In genomic region chr7:130791746-130792145, GRCh38 we compare ENCODE assay signal across 1 cellular context.
TF ChIP-seq lines count a peak whose summit lies in the region.

No MANE protein-coding gene starts in this region.

TF ChIP-seq in H1, 55 proteins besides CTCF, POLR2A, EP300 and RAD21 (continued from another document):
- TF ChIP-seq, protein P1, sequence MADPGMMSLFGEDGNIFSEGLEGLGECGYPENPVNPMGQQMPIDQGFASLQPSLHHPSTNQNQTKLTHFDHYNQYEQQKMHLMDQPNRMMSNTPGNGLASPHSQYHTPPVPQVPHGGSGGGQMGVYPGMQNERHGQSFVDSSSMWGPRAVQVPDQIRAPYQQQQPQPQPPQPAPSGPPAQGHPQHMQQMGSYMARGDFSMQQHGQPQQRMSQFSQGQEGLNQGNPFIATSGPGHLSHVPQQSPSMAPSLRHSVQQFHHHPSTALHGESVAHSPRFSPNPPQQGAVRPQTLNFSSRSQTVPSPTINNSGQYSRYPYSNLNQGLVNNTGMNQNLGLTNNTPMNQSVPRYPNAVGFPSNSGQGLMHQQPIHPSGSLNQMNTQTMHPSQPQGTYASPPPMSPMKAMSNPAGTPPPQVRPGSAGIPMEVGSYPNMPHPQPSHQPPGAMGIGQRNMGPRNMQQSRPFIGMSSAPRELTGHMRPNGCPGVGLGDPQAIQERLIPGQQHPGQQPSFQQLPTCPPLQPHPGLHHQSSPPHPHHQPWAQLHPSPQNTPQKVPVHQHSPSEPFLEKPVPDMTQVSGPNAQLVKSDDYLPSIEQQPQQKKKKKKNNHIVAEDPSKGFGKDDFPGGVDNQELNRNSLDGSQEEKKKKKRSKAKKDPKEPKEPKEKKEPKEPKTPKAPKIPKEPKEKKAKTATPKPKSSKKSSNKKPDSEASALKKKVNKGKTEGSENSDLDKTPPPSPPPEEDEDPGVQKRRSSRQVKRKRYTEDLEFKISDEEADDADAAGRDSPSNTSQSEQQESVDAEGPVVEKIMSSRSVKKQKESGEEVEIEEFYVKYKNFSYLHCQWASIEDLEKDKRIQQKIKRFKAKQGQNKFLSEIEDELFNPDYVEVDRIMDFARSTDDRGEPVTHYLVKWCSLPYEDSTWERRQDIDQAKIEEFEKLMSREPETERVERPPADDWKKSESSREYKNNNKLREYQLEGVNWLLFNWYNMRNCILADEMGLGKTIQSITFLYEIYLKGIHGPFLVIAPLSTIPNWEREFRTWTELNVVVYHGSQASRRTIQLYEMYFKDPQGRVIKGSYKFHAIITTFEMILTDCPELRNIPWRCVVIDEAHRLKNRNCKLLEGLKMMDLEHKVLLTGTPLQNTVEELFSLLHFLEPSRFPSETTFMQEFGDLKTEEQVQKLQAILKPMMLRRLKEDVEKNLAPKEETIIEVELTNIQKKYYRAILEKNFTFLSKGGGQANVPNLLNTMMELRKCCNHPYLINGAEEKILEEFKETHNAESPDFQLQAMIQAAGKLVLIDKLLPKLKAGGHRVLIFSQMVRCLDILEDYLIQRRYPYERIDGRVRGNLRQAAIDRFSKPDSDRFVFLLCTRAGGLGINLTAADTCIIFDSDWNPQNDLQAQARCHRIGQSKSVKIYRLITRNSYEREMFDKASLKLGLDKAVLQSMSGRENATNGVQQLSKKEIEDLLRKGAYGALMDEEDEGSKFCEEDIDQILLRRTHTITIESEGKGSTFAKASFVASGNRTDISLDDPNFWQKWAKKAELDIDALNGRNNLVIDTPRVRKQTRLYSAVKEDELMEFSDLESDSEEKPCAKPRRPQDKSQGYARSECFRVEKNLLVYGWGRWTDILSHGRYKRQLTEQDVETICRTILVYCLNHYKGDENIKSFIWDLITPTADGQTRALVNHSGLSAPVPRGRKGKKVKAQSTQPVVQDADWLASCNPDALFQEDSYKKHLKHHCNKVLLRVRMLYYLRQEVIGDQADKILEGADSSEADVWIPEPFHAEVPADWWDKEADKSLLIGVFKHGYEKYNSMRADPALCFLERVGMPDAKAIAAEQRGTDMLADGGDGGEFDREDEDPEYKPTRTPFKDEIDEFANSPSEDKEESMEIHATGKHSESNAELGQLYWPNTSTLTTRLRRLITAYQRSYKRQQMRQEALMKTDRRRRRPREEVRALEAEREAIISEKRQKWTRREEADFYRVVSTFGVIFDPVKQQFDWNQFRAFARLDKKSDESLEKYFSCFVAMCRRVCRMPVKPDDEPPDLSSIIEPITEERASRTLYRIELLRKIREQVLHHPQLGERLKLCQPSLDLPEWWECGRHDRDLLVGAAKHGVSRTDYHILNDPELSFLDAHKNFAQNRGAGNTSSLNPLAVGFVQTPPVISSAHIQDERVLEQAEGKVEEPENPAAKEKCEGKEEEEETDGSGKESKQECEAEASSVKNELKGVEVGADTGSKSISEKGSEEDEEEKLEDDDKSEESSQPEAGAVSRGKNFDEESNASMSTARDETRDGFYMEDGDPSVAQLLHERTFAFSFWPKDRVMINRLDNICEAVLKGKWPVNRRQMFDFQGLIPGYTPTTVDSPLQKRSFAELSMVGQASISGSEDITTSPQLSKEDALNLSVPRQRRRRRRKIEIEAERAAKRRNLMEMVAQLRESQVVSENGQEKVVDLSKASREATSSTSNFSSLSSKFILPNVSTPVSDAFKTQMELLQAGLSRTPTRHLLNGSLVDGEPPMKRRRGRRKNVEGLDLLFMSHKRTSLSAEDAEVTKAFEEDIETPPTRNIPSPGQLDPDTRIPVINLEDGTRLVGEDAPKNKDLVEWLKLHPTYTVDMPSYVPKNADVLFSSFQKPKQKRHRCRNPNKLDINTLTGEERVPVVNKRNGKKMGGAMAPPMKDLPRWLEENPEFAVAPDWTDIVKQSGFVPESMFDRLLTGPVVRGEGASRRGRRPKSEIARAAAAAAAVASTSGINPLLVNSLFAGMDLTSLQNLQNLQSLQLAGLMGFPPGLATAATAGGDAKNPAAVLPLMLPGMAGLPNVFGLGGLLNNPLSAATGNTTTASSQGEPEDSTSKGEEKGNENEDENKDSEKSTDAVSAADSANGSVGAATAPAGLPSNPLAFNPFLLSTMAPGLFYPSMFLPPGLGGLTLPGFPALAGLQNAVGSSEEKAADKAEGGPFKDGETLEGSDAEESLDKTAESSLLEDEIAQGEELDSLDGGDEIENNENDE (IDR thresholded peaks at IDR 0.05; ENCODE audit: insufficient replicate concordance, low read length) = no peak
- TF ChIP-seq CEBPB (IDR thresholded peaks at IDR 0.05; ENCODE audit: low read depth, low read length) = no peak
- TF ChIP-seq CBX8 (IDR thresholded peaks at IDR 0.05; ENCODE audit: borderline replicate concordance, low read depth, low read length) = no peak
- TF ChIP-seq NRF1 (IDR thresholded peaks at IDR 0.05; ENCODE audit: low read depth, low read length) = no peak
- no peak for TF ChIP-seq RNF2 (IDR thresholded peaks at IDR 0.05; ENCODE audit: borderline replicate concordance, low read depth, low read length, missing control alignments, poor library complexity, severe bottlenecking)
- TF ChIP-seq SIRT6 (IDR thresholded peaks at IDR 0.05; ENCODE audit: low read length) = no peak
- no peak for TF ChIP-seq HDAC6 (IDR thresholded peaks at IDR 0.05; ENCODE audit: low read depth, low read length)
- TF ChIP-seq JUND (IDR thresholded peaks at IDR 0.05; ENCODE audit: low read length) = no peak
- TF ChIP-seq JUN (IDR thresholded peaks at IDR 0.05; ENCODE audit: low read depth, low read length) = no peak
- TF ChIP-seq EGR1 (IDR thresholded peaks at IDR 0.05; ENCODE audit: borderline replicate concordance, low read depth, low read length) = no peak
- TF ChIP-seq, protein P2, sequence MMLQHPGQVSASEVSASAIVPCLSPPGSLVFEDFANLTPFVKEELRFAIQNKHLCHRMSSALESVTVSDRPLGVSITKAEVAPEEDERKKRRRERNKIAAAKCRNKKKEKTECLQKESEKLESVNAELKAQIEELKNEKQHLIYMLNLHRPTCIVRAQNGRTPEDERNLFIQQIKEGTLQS (IDR thresholded peaks at IDR 0.05; ENCODE audit: insufficient read depth, low read depth, low read length) = no peak
- TF ChIP-seq ASH2L (IDR thresholded peaks at IDR 0.05; ENCODE audit: low read length) = no peak
- TF ChIP-seq EZH2 (IDR thresholded peaks at IDR 0.05; ENCODE audit: low read depth, low read length, severe bottlenecking) = no peak
- no peak for TF ChIP-seq NANOG (IDR thresholded peaks at IDR 0.05; ENCODE audit: insufficient read depth, low read depth, low read length, poor library complexity, severe bottlenecking)
